Comparison of ENCODE assay signal across 33 cellular contexts in the genomic region with DNA sequence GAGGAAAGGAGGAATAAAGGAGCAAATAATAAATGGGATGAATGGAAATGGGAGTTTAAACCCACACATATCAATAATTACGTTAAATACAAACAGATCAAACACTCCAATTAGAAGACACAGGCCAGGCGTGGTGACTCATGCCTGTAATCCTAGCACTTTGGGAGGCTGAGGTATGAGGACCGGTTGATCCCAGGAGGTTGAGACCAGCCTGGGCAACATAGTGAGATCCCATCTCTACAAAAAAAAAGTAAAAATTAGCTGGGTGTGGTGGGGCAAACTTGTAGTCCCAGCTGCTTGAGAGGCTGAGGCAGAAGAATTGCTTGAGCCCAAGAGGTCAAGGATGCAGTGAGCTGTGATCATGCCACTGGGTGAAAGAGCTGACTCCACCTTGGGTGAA. TPM values are rescaled to one million over a fixed set of nuclear protein-coding genes. Genes with fewer than 3 reads are reported as not detected.
"Had no signal": no experiment of that assay in that cellular context is flagged by ENCODE, and none has a peak within 500 bp of the region (broad histone marks: within the 10 kb centered on the region; RNA-seq: fewer than 3 reads in every experiment).

No MANE protein-coding gene starts in this region.

- H3K4me1 Mint-ChIP-seq: naive B cell; natural killer cell; nephron progenitor cell; stimulated activated memory B cell treated with anti-CD40 and anti-IgM and Interleukin-4, amounts not matched to agents 10 μg/mL and 1 μg/mL and 100 μg/mL, for 72 hours; stimulated activated naive CD8-positive, alpha-beta T cell treated with anti-CD3 and anti-CD28 coated beads, Interleukin-15, amount 100 ng/mL, for 72 hours had no signal

- H3K4me3 ChIP-seq: heart right ventricle, lung, ovary, prostate gland, sigmoid colon, tibial nerve, uterus had no signal

- DNase-seq: heart right ventricle; hippocampal formation; kidney glomerular epithelial cell; left cardiac atrium; mesendoderm; naive B cell; natural killer cell; nephron progenitor cell; ovary; retina; right cardiac atrium; sigmoid colon; small intestine; stimulated activated CD4-positive, alpha-beta T cell treated with anti-CD3 and anti-CD28 coated beads, Interleukin-1b, Interleukin-23, amount 100 ng/mL, for 48 hours; stimulated activated CD4-positive, alpha-beta T cell treated with anti-CD3 and anti-CD28 coated beads, Interleukin-2, amount 100 ng/mL, for 48 hours; stimulated activated CD4-positive, alpha-beta T cell treated with anti-CD3 and anti-CD28 coated beads, Interleukin-4, amount 100 ng/mL, for 4 hours; stimulated activated CD8-positive, alpha-beta memory T cell treated with anti-CD3 and anti-CD28 coated beads, Interleukin-4, amount 100 ng/mL, for 48 hours; stimulated activated naive CD4-positive, alpha-beta T cell treated with Interleukin-2 at 50 U/mL for 16 hours; stimulated activated naive CD8-positive, alpha-beta T cell treated with anti-CD3 and anti-CD28 coated beads, Interleukin-15, amount 100 ng/mL, for 72 hours; substantia nigra; uterus had no signal

- H3K27ac ChIP-seq: heart right ventricle, ovary, prostate gland, sigmoid colon, tibial nerve, uterus had no signal

- H3K9me3 Mint-ChIP-seq: type B pancreatic cell had no signal

- H3K27me3 ChIP-seq: heart right ventricle, ovary, sigmoid colon, tibial nerve, uterus had no signal

- ATAC-seq: heart right ventricle; left cardiac atrium; natural killer cell; right cardiac atrium; stimulated activated memory B cell treated with anti-CD40 and anti-IgM and Interleukin-4, amounts not matched to agents 10 μg/mL and 1 μg/mL and 100 μg/mL, for 72 hours; stimulated activated naive CD8-positive, alpha-beta T cell treated with anti-CD3 and anti-CD28 coated beads, Interleukin-15, amount 100 ng/mL, for 72 hours had no signal

- H3K36me3 ChIP-seq: heart right ventricle, ovary, prostate gland, sigmoid colon, uterus had no signal

- H3K4me1 ChIP-seq: heart right ventricle, prostate gland, sigmoid colon, tibial nerve, uterus had no signal

- H3K9me3 ChIP-seq: ovary, prostate gland, sigmoid colon, uterus had no signal

- H3K27me3 Mint-ChIP-seq: stimulated activated naive CD8-positive, alpha-beta T cell treated with anti-CD3 and anti-CD28 coated beads, Interleukin-15, amount 100 ng/mL, for 72 hours; type B pancreatic cell had no signal

- H3K4me3 Mint-ChIP-seq: mesothelial cell of epicardium; natural killer cell; nephron progenitor cell; stimulated activated memory B cell treated with anti-CD40 and anti-IgM and Interleukin-4, amounts not matched to agents 10 μg/mL and 1 μg/mL and 100 μg/mL, for 72 hours; stimulated activated naive CD8-positive, alpha-beta T cell treated with anti-CD3 and anti-CD28 coated beads, Interleukin-15, amount 100 ng/mL, for 72 hours; type B pancreatic cell had no signal

- H3K27ac Mint-ChIP-seq: mesothelial cell of epicardium; natural killer cell; nephron progenitor cell; stimulated activated memory B cell treated with anti-CD40 and anti-IgM and Interleukin-4, amounts not matched to agents 10 μg/mL and 1 μg/mL and 100 μg/mL, for 72 hours; stimulated activated naive CD8-positive, alpha-beta T cell treated with anti-CD3 and anti-CD28 coated beads, Interleukin-15, amount 100 ng/mL, for 72 hours; type B pancreatic cell had no signal

RNA-seq across cellular contexts. Expression of gene BAAT, which starts 3.7 kb away (rescaled TPM):
- total RNA-seq: lower leg skin, natural killer cell, omental fat pad, prostate gland, sigmoid colon, tibial nerve, ureter, uterus had no signal
- polyA plus RNA-seq: ovary had no signal

RNA-seq across cellular contexts. Expression of gene ALDOB, which starts 54.5 kb away (rescaled TPM):
- total RNA-seq: mesothelial cell of epicardium, mononuclear cell, natural killer cell, prostate gland, temporal lobe, tibial nerve had no signal
- polyA plus RNA-seq: keratinocyte had no signal
